Comparison of ENCODE assay signal across 8 cellular contexts in genomic region chr1:155061381-155062150, GRCh38.
DNase-seq lines count a peak whose midpoint lies in the region; ATAC-seq and TF ChIP-seq lines count a peak whose summit lies in the region.

No MANE protein-coding gene starts in this region.

- H3K36me3 ChIP-seq in ES-I3 (ENCODE audit: insufficient read depth, low read length) (no peaks in the 10 kb centered on the region; the same call in 1 of the 2 replicates), brain microvascular endothelial cell (replicated peaks) (peaks cover 15% of the 10 kb centered on the region)

- in situ Hi-C loops in brain microvascular endothelial cell (cut with HindIII; ENCODE audit: low pct_ligation_motif_present, low sequenced_read_pairs), result no loop called here

- H3K27me3 ChIP-seq in brain microvascular endothelial cell (replicated peaks), result no peaks in the 10 kb centered on the region

- H3K9ac ChIP-seq in ES-I3 (ENCODE audit: low read depth, low read length), result peak overlapping the region; percentile 40; the same call in 1 of the 2 replicates

- DNase-seq in NCI-H2227 (lab: John Stamatoyannopoulos, UW; ENCODE audit: unreplicated experiment), result peak; percentile 93
- DNase-seq in brain microvascular endothelial cell, result peak; percentile 81
- DNase-seq in inferior parietal cortex (ENCODE audit: extremely low spot score), result peak; percentile 86
- peak; percentile 88 to 95 for DNase-seq in stimulated activated CD4-positive, alpha-beta T cell treated with anti-CD3 and anti-CD28 coated beads, Interleukin-15, amount 100 ng/mL, for 48 hours (ENCODE audit: low read depth in 2 of 2)

- no peaks in the 10 kb centered on the region for H3K4me1 ChIP-seq in ES-I3 (ENCODE audit: insufficient read depth, low read length)

- H3K27ac ChIP-seq in VCaP, result no peak overlapping the region
- no peak overlapping the region for H3K27ac ChIP-seq in brain microvascular endothelial cell

- ATAC-seq in HG03097 (IDR thresholded peaks at IDR 0.05; ENCODE audit: low FRiP score, unreplicated experiment) (peak; percentile 47), HG03571 (IDR thresholded peaks at IDR 0.05; ENCODE audit: unreplicated experiment) (no peak)

- TF ChIP-seq CTCF in VCaP (conservative IDR thresholded peaks at IDR 0.05), result peak; percentile 97
- TF ChIP-seq CTCF in brain microvascular endothelial cell (IDR thresholded peaks at IDR 0.05; ENCODE audit: low read depth, low read length, missing control alignments), result peak; percentile 99

- no peak overlapping the region for H3K4me3 ChIP-seq in brain microvascular endothelial cell (ENCODE audit: low read depth, low read length)

- H3K9me3 ChIP-seq in ES-I3 (ENCODE audit: control insufficient read depth, insufficient read depth, low read length), result no peaks in the 10 kb centered on the region
